ENCODE assay signal across 1 cellular context in the genomic region with DNA sequence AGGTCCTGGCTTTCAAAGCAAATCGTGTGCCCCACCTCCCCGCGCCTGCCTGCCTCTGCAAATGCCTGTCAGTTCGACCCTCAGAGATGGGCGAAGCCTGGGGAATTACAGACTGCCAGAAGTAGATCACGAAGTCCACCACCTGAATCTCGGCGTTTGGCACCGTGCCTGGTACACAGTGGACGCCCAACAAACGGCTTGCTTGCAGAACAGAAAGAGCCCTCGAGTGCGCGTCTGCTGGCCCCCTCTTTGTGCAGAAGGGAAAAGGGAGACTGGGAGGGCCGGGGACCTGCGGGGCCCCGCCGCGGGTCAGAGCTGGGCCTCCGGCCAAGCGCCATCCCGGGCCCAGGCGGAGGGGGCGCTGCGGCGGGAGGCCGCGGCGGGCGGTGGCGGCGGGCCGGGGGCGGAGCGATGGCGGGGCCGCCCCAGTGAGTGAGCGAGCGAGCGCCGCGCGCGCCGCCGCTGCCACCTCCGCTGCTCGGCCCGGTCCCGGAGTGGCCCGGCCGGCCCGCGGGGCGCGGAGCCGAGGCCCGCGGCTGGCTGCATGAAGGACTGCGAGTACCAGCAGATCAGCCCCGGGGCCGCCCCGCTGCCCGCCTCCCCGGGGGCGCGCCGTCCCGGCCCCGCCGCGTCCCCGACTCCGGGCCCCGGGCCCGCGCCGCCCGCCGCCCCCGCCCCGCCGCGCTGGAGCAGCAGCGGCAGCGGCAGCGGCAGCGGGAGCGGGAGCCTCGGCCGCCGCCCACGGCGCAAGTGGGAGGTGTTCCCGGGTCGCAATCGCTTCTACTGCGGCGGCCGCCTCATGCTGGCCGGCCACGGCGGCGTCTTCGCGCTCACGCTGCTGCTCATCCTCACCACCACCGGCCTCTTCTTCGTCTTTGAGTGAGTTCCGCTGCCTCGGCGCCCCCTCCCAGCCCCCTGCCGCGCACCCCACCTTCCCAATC.
A peak's percentile ranks its signal among the peaks of the same experiment; 100 is the strongest.
TF ChIP-seq lines count a peak whose summit lies in the region.

A gene with protein sequence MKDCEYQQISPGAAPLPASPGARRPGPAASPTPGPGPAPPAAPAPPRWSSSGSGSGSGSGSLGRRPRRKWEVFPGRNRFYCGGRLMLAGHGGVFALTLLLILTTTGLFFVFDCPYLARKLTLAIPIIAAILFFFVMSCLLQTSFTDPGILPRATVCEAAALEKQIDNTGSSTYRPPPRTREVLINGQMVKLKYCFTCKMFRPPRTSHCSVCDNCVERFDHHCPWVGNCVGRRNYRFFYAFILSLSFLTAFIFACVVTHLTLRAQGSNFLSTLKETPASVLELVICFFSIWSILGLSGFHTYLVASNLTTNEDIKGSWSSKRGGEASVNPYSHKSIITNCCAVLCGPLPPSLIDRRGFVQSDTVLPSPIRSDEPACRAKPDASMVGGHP (plus strand): TSS at position 428 of the 941 bp plus-strand sequence. CDS start 117 bp downstream, at position 545.

TF ChIP-seq in K562, 482 proteins besides CTCF, POLR2A, EP300 and RAD21 (continued from another document and continues in another):
- TF ChIP-seq, protein P1, sequence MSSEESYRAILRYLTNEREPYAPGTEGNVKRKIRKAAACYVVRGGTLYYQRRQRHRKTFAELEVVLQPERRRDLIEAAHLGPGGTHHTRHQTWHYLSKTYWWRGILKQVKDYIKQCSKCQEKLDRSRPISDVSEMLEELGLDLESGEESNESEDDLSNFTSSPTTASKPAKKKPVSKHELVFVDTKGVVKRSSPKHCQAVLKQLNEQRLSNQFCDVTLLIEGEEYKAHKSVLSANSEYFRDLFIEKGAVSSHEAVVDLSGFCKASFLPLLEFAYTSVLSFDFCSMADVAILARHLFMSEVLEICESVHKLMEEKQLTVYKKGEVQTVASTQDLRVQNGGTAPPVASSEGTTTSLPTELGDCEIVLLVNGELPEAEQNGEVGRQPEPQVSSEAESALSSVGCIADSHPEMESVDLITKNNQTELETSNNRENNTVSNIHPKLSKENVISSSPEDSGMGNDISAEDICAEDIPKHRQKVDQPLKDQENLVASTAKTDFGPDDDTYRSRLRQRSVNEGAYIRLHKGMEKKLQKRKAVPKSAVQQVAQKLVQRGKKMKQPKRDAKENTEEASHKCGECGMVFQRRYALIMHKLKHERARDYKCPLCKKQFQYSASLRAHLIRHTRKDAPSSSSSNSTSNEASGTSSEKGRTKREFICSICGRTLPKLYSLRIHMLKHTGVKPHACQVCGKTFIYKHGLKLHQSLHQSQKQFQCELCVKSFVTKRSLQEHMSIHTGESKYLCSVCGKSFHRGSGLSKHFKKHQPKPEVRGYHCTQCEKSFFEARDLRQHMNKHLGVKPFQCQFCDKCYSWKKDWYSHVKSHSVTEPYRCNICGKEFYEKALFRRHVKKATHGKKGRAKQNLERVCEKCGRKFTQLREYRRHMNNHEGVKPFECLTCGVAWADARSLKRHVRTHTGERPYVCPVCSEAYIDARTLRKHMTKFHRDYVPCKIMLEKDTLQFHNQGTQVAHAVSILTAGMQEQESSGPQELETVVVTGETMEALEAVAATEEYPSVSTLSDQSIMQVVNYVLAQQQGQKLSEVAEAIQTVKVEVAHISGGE (CRISPR knock-in tag; IDR thresholded peaks at IDR 0.05), result peak in 1 of 3 experiments; percentile 45; a peak in 2 of 6 replicates
- TF ChIP-seq ZBTB7A (IDR thresholded peaks at IDR 0.05; ENCODE audit: borderline replicate concordance, control insufficient read depth, low read depth, low read length) (peak; percentile 77; the same call in 1 of the 2 replicates), TAF7 (tag; IDR thresholded peaks at IDR 0.05) (no peak), NEUROD1 (IDR thresholded peaks at IDR 0.05; ENCODE audit: borderline replicate concordance, low read depth, low read length, partially characterized antibody) (no peak), SMAD1 (IDR thresholded peaks at IDR 0.05; ENCODE audit: low read depth, low read length, partially characterized antibody) (no peak), ZNF197 (CRISPR knock-in tag; IDR thresholded peaks at IDR 0.05; ENCODE audit: low read depth) (peak; percentile 67; the same call in 1 of the 2 replicates), ZNF212 (CRISPR knock-in tag; IDR thresholded peaks at IDR 0.05) (no peak), ZNF583 (CRISPR knock-in tag; IDR thresholded peaks at IDR 0.05) (no peak), RFX5 (IDR thresholded peaks at IDR 0.05; ENCODE audit: low read depth, low read length) (no peak), CTBP1 (IDR thresholded peaks at IDR 0.05; ENCODE audit: borderline replicate concordance) (no peak; the same call in 1 of the 2 replicates), MCM2 (IDR thresholded peaks at IDR 0.05; ENCODE audit: low read depth) (no peak), NCOA4 (IDR thresholded peaks at IDR 0.05; ENCODE audit: partially characterized antibody) (no peak), RAD51 (IDR thresholded peaks at IDR 0.05; ENCODE audit: borderline replicate concordance, low read depth) (no peak), PRMT5 (CRISPR knock-in tag; IDR thresholded peaks at IDR 0.05) (no peak), CBFA2T2 (conservative IDR thresholded peaks at IDR 0.05) (no peak), MEIS2 (IDR thresholded peaks at IDR 0.05; ENCODE audit: partially characterized antibody) (no peak), SIRT6 (IDR thresholded peaks at IDR 0.05; ENCODE audit: low read depth, low read length) (no peak), PHF21A (IDR thresholded peaks at IDR 0.05; ENCODE audit: borderline replicate concordance, low read depth) (no peak), NFE2L1 (tag; IDR thresholded peaks at IDR 0.05; ENCODE audit: borderline replicate concordance, low read depth) (no peak), TEAD1 (CRISPR knock-in tag; IDR thresholded peaks at IDR 0.05) (peak in 1 of 2 experiments; percentile 21; a peak in 1 of 4 replicates)
- TF ChIP-seq, protein P2, sequence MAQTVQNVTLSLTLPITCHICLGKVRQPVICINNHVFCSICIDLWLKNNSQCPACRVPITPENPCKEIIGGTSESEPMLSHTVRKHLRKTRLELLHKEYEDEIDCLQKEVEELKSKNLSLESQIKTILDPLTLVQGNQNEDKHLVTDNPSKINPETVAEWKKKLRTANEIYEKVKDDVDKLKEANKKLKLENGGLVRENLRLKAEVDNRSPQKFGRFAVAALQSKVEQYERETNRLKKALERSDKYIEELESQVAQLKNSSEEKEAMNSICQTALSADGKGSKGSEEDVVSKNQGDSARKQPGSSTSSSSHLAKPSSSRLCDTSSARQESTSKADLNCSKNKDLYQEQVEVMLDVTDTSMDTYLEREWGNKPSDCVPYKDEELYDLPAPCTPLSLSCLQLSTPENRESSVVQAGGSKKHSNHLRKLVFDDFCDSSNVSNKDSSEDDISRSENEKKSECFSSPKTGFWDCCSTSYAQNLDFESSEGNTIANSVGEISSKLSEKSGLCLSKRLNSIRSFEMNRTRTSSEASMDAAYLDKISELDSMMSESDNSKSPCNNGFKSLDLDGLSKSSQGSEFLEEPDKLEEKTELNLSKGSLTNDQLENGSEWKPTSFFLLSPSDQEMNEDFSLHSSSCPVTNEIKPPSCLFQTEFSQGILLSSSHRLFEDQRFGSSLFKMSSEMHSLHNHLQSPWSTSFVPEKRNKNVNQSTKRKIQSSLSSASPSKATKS (CRISPR knock-in tag; IDR thresholded peaks at IDR 0.05), result no peak
- TF ChIP-seq, protein P3, sequence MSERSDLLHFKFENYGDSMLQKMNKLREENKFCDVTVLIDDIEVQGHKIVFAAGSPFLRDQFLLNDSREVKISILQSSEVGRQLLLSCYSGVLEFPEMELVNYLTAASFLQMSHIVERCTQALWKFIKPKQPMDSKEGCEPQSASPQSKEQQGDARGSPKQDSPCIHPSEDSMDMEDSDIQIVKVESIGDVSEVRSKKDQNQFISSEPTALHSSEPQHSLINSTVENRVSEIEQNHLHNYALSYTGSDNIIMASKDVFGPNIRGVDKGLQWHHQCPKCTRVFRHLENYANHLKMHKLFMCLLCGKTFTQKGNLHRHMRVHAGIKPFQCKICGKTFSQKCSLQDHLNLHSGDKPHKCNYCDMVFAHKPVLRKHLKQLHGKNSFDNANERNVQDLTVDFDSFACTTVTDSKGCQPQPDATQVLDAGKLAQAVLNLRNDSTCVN (CRISPR knock-in tag; IDR thresholded peaks at IDR 0.05), result no peak
- TF ChIP-seq, protein P4, sequence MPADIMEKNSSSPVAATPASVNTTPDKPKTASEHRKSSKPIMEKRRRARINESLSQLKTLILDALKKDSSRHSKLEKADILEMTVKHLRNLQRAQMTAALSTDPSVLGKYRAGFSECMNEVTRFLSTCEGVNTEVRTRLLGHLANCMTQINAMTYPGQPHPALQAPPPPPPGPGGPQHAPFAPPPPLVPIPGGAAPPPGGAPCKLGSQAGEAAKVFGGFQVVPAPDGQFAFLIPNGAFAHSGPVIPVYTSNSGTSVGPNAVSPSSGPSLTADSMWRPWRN (IDR thresholded peaks at IDR 0.05; ENCODE audit: low read depth), result no peak
- TF ChIP-seq, protein P5, sequence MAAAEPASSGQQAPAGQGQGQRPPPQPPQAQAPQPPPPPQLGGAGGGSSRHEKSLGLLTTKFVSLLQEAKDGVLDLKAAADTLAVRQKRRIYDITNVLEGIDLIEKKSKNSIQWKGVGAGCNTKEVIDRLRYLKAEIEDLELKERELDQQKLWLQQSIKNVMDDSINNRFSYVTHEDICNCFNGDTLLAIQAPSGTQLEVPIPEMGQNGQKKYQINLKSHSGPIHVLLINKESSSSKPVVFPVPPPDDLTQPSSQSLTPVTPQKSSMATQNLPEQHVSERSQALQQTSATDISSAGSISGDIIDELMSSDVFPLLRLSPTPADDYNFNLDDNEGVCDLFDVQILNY (CRISPR knock-in tag; IDR thresholded peaks at IDR 0.05), result no peak
- TF ChIP-seq, protein P6, sequence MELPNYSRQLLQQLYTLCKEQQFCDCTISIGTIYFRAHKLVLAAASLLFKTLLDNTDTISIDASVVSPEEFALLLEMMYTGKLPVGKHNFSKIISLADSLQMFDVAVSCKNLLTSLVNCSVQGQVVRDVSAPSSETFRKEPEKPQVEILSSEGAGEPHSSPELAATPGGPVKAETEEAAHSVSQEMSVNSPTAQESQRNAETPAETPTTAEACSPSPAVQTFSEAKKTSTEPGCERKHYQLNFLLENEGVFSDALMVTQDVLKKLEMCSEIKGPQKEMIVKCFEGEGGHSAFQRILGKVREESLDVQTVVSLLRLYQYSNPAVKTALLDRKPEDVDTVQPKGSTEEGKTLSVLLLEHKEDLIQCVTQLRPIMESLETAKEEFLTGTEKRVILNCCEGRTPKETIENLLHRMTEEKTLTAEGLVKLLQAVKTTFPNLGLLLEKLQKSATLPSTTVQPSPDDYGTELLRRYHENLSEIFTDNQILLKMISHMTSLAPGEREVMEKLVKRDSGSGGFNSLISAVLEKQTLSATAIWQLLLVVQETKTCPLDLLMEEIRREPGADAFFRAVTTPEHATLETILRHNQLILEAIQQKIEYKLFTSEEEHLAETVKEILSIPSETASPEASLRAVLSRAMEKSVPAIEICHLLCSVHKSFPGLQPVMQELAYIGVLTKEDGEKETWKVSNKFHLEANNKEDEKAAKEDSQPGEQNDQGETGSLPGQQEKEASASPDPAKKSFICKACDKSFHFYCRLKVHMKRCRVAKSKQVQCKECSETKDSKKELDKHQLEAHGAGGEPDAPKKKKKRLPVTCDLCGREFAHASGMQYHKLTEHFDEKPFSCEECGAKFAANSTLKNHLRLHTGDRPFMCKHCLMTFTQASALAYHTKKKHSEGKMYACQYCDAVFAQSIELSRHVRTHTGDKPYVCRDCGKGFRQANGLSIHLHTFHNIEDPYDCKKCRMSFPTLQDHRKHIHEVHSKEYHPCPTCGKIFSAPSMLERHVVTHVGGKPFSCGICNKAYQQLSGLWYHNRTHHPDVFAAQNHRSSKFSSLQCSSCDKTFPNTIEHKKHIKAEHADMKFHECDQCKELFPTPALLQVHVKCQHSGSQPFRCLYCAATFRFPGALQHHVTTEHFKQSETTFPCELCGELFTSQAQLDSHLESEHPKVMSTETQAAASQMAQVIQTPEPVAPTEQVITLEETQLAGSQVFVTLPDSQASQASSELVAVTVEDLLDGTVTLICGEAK (IDR thresholded peaks at IDR 0.05), result peak; percentile 55
- TF ChIP-seq, protein P6 (CRISPR knock-in tag; IDR thresholded peaks at IDR 0.05), result no peak
- TF ChIP-seq, protein P7, sequence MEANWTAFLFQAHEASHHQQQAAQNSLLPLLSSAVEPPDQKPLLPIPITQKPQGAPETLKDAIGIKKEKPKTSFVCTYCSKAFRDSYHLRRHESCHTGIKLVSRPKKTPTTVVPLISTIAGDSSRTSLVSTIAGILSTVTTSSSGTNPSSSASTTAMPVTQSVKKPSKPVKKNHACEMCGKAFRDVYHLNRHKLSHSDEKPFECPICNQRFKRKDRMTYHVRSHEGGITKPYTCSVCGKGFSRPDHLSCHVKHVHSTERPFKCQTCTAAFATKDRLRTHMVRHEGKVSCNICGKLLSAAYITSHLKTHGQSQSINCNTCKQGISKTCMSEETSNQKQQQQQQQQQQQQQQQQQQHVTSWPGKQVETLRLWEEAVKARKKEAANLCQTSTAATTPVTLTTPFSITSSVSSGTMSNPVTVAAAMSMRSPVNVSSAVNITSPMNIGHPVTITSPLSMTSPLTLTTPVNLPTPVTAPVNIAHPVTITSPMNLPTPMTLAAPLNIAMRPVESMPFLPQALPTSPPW (CRISPR knock-in tag; IDR thresholded peaks at IDR 0.05), result peak; percentile 72
